In the genomic region with DNA sequence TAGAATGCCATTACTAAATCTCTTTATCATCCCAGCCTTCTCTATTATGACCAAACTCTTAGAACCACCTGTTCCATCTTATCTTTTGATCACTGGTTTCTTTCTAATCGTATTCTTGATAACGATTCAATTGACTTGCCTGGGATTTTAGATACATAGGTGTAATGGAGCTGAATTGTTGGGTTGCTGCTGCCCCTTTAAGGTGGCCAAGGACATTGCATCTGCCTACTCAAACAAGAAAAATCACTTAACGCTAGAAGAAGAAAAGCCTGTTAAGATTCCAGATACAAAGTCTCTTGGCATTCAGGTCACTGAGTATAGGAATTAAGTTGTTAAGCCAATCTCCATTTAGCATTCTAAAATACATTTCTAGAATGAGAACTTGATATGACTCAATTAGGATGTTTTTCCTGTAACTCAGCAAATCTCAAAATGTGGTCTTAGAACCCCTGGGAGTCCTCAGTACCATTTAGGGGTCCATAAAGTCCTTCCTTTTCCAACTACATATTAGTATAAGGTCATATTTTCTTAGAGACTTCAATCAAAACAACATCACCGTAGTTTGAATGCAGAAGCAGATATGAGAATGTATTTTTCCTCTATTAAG, we compare ENCODE assay signal across 8 cellular contexts. TPM values are rescaled to one million over a fixed set of nuclear protein-coding genes. Genes with fewer than 3 reads are reported as not detected.
DNase-seq lines count a peak whose midpoint lies in the region; ATAC-seq, FAIRE-seq and TF ChIP-seq lines count a peak whose summit lies in the region.

No MANE protein-coding gene starts in this region.

- peaks cover 16% of the 10 kb centered on the region for H3K36me3 ChIP-seq in MG63
- H3K36me3 ChIP-seq in pancreas = no peaks in the 10 kb centered on the region

- H3K4me3 ChIP-seq in MG63 (no peak overlapping the region), pancreas (no peak overlapping the region)

- H3K4me3 Mint-ChIP-seq in activated T-cell treated with anti-CD3 and anti-CD28 coated beads, Interleukin-2, amount 50 U/mL, for 72 hours = no peak overlapping the region
- no peak overlapping the region for H3K4me3 Mint-ChIP-seq in activated T-cell treated with anti-CD3 and anti-CD28 coated beads, Interleukin-2, amount 50 U/mL, for 4 hours
- H3K4me3 Mint-ChIP-seq in activated T-helper 1 cell treated with anti-CD3 and anti-CD28 coated beads, Interleukin-12 subunit alpha, Interleukin-12 subunit beta, Interleukin-2, Interleukin-4 antibody, amounts not matched to agents 30 ng/mL and 10 ng/mL and 1 ng/mL, durations not matched to agents 14 hours and 24 hours and 36 hours = no peak overlapping the region

- H3K9me3 ChIP-seq in MG63 (peaks cover 2% of the 10 kb centered on the region; the same call in 1 of the 2 replicates), pancreas (no peaks in the 10 kb centered on the region)

- no peaks in the 10 kb centered on the region for H3K4me1 Mint-ChIP-seq in activated T-cell treated with anti-CD3 and anti-CD28 coated beads, Interleukin-2, amount 50 U/mL, for 72 hours (ENCODE audit: low read depth)
- H3K4me1 Mint-ChIP-seq in activated T-cell treated with anti-CD3 and anti-CD28 coated beads, Interleukin-2, amount 50 U/mL, for 4 hours (ENCODE audit: low read depth) = no peaks in the 10 kb centered on the region
- no peaks in the 10 kb centered on the region for H3K4me1 Mint-ChIP-seq in activated T-helper 1 cell treated with anti-CD3 and anti-CD28 coated beads, Interleukin-12 subunit alpha, Interleukin-12 subunit beta, Interleukin-2, Interleukin-4 antibody, amounts not matched to agents 30 ng/mL and 10 ng/mL and 1 ng/mL, durations not matched to agents 14 hours and 24 hours and 36 hours (ENCODE audit: low read depth)

- no peak overlapping the region for H3K27ac Mint-ChIP-seq in activated T-cell treated with anti-CD3 and anti-CD28 coated beads, Interleukin-2, amount 50 U/mL, for 72 hours
- H3K27ac Mint-ChIP-seq in activated T-helper 1 cell treated with anti-CD3 and anti-CD28 coated beads, Interleukin-12 subunit alpha, Interleukin-12 subunit beta, Interleukin-2, Interleukin-4 antibody, amounts not matched to agents 30 ng/mL and 10 ng/mL and 1 ng/mL, durations not matched to agents 14 hours and 24 hours and 36 hours = no peak overlapping the region

- FAIRE-seq in pancreas (lab: Jason Lieb, UNC) = peak; percentile 47

- 6 to 8% methylated on average over 4 of the region's 4 CpGs for WGBS in pancreas, 2 donors

- H3K36me3 Mint-ChIP-seq in activated T-cell treated with anti-CD3 and anti-CD28 coated beads, Interleukin-2, amount 50 U/mL, for 72 hours (ENCODE audit: insufficient read depth in 2 of 2) = peaks cover 0 to 2% of the 10 kb centered on the region in 2 donors
- H3K36me3 Mint-ChIP-seq in activated T-cell treated with anti-CD3 and anti-CD28 coated beads, Interleukin-2, amount 50 U/mL, for 4 hours (ENCODE audit: insufficient read depth) = no peaks in the 10 kb centered on the region
- no peaks in the 10 kb centered on the region for H3K36me3 Mint-ChIP-seq in activated T-helper 1 cell treated with anti-CD3 and anti-CD28 coated beads, Interleukin-12 subunit alpha, Interleukin-12 subunit beta, Interleukin-2, Interleukin-4 antibody, amounts not matched to agents 30 ng/mL and 10 ng/mL and 1 ng/mL, durations not matched to agents 14 hours and 24 hours and 36 hours (ENCODE audit: low read depth)

- DNase-seq in activated T-cell treated with anti-CD3 and anti-CD28 coated beads, Interleukin-2, amount 50 U/mL, for 72 hours = peak; percentile 6
- no peak for DNase-seq in activated T-cell treated with anti-CD3 and anti-CD28 coated beads, Interleukin-2, amount 50 U/mL, for 4 hours
- DNase-seq in MG63 (peak; percentile 6), SW480 (ENCODE audit: low spot score) (peak; percentile 46), foreskin melanocyte (peak; percentile 26), pancreas (peak in 3 of 6 donors; percentile 20 to 39 (median 24))
- DNase-seq in activated T-helper 1 cell treated with anti-CD3 and anti-CD28 coated beads, Interleukin-12 subunit alpha, Interleukin-12 subunit beta, Interleukin-2, Interleukin-4 antibody, amounts not matched to agents 30 ng/mL and 10 ng/mL and 1 ng/mL, durations not matched to agents 14 hours and 24 hours and 36 hours (ENCODE audit: low spot score) = no peak

- H3K9me3 Mint-ChIP-seq in activated T-cell treated with anti-CD3 and anti-CD28 coated beads, Interleukin-2, amount 50 U/mL, for 72 hours = peaks cover 0 to 1% of the 10 kb centered on the region in 2 donors
- no peaks in the 10 kb centered on the region for H3K9me3 Mint-ChIP-seq in activated T-cell treated with anti-CD3 and anti-CD28 coated beads, Interleukin-2, amount 50 U/mL, for 4 hours
- no peaks in the 10 kb centered on the region for H3K9me3 Mint-ChIP-seq in activated T-helper 1 cell treated with anti-CD3 and anti-CD28 coated beads, Interleukin-12 subunit alpha, Interleukin-12 subunit beta, Interleukin-2, Interleukin-4 antibody, amounts not matched to agents 30 ng/mL and 10 ng/mL and 1 ng/mL, durations not matched to agents 14 hours and 24 hours and 36 hours

- peaks cover 9 to 14% (median 12%) of the 10 kb centered on the region in 3 donors for H3K4me1 ChIP-seq in pancreas

- H3K27me3 Mint-ChIP-seq in activated T-cell treated with anti-CD3 and anti-CD28 coated beads, Interleukin-2, amount 50 U/mL, for 72 hours (ENCODE audit: low read depth) = no peaks in the 10 kb centered on the region
- no peaks in the 10 kb centered on the region for H3K27me3 Mint-ChIP-seq in activated T-cell treated with anti-CD3 and anti-CD28 coated beads, Interleukin-2, amount 50 U/mL, for 4 hours (ENCODE audit: low read depth)
- peaks cover 8% of the 10 kb centered on the region for H3K27me3 Mint-ChIP-seq in activated T-helper 1 cell treated with anti-CD3 and anti-CD28 coated beads, Interleukin-12 subunit alpha, Interleukin-12 subunit beta, Interleukin-2, Interleukin-4 antibody, amounts not matched to agents 30 ng/mL and 10 ng/mL and 1 ng/mL, durations not matched to agents 14 hours and 24 hours and 36 hours (ENCODE audit: insufficient read depth)

- TF ChIP-seq CTCF in pancreas (IDR thresholded peaks at IDR 0.05) = peak; percentile 4 to 61 (median 40)

- H3K27me3 ChIP-seq in MG63 (no peaks in the 10 kb centered on the region), pancreas (no peaks in the 10 kb centered on the region)

- intact Hi-C loops in pancreas (cut with DNase I) = no loop called here
- intact Hi-C loops in activated T-helper 1 cell treated with anti-CD3 and anti-CD28 coated beads, Interleukin-12 subunit alpha, Interleukin-12 subunit beta, Interleukin-2, Interleukin-4 antibody, amounts not matched to agents 30 ng/mL and 10 ng/mL and 1 ng/mL, durations not matched to agents 14 hours and 24 hours and 36 hours (cut with micrococcal nuclease) = no loop called here

- H3K27ac ChIP-seq in pancreas = no peak overlapping the region

- ATAC-seq in activated T-cell treated with anti-CD3 and anti-CD28 coated beads, Interleukin-2, amount 50 U/mL, for 72 hours (replicated peaks in 1 of 2) = no peak
- no peak for ATAC-seq in activated T-cell treated with anti-CD3 and anti-CD28 coated beads, Interleukin-2, amount 50 U/mL, for 4 hours
- peak; percentile 90 to 97 (median 94) for ATAC-seq in pancreas
- ATAC-seq in HG02938 (IDR thresholded peaks at IDR 0.05; ENCODE audit: unreplicated experiment) = no peak

RNA-seq across cellular contexts. Expression of a gene that starts 12.4 kb away (rescaled TPM):
- total RNA-seq in activated T-cell treated with anti-CD3 and anti-CD28 coated beads, Interleukin-2, amount 50 U/mL, for 72 hours = 1 to 10 TPM; 1.1 to 1.4 TPM
- total RNA-seq in activated T-cell treated with anti-CD3 and anti-CD28 coated beads, Interleukin-2, amount 50 U/mL, for 4 hours = under 1 TPM; 0.32 to 0.60 (median 0.40) TPM
- 2.4 and 3.3 TPM in 2 replicates for total RNA-seq in MG63 (2014; rRNA removed; shearing (Covaris generic); ENCODE audit: low replicate concordance)
- total RNA-seq in pancreas = 1 to 10 TPM; 2.1 to 6.7 (median 2.6) TPM
- polyA plus RNA-seq in pancreas = 1 to 10 TPM; 3.4 to 7.5 TPM
- total RNA-seq in activated T-helper 1 cell treated with anti-CD3 and anti-CD28 coated beads, Interleukin-12 subunit alpha, Interleukin-12 subunit beta, Interleukin-2, Interleukin-4 antibody, amounts not matched to agents 30 ng/mL and 10 ng/mL and 1 ng/mL, durations not matched to agents 14 hours and 24 hours and 36 hours = 0.24 and 0.31 TPM in 2 replicates

Comparison
In these comparisons a context has a peak if more than half of its experiments do, and no peak if none do; other contexts are left out.
1. DNase-seq: peak in activated T-cell treated with anti-CD3 and anti-CD28 coated beads, Interleukin-2, amount 50 U/mL, for 72 hours (2 of 2), MG63 (single experiment), SW480 (single experiment) and foreskin melanocyte (single experiment); none in activated T-cell treated with anti-CD3 and anti-CD28 coated beads, Interleukin-2, amount 50 U/mL, for 4 hours (single experiment) and activated T-helper 1 cell treated with anti-CD3 and anti-CD28 coated beads, Interleukin-12 subunit alpha, Interleukin-12 subunit beta, Interleukin-2, Interleukin-4 antibody, amounts not matched to agents 30 ng/mL and 10 ng/mL and 1 ng/mL, durations not matched to agents 14 hours and 24 hours and 36 hours (single experiment).
2. ATAC-seq: peak in pancreas (4 of 4); none in activated T-cell treated with anti-CD3 and anti-CD28 coated beads, Interleukin-2, amount 50 U/mL, for 72 hours (0 of 2), activated T-cell treated with anti-CD3 and anti-CD28 coated beads, Interleukin-2, amount 50 U/mL, for 4 hours (0 of 2) and HG02938 (single experiment).